ENCODE assay signal across 9 cellular contexts in genomic region chr12:52400906-52401305, GRCh38. TPM values are rescaled to one million over a fixed set of nuclear protein-coding genes. Genes with fewer than 3 reads are reported as not detected.
"Had no signal": no experiment of that assay in that cellular context is flagged by ENCODE, and none has a peak within 500 bp of the region (broad histone marks: within the 10 kb centered on the region; RNA-seq: fewer than 3 reads in every experiment).

No MANE protein-coding gene starts in this region.

- ATAC-seq: HepG2 had no signal

- FAIRE-seq: HepG2 had no signal

- H3K4me1 Mint-ChIP-seq: IgD-negative memory B cell had no signal

- H3K36me3 Mint-ChIP-seq: IgD-negative memory B cell had no signal

- H3K9ac ChIP-seq: GM23248 had no signal

- H3K4me3 ChIP-seq: GM23248 had no signal

- H3K27ac ChIP-seq: GM23248, HL-60 had no signal

- H2AFZ ChIP-seq: GM23248 had no signal

- H3K27ac Mint-ChIP-seq: IgD-negative memory B cell had no signal

- DNase-seq: GOT3, H7, HCEC 1CT had no signal

RNA-seq across cellular contexts. Expression of gene KRT82, which starts 5.2 kb away (rescaled TPM):
- total RNA-seq: GM23248, H4, H7, HepG2, HT1080 had no signal
- polyA plus RNA-seq: GM23248, HepG2, IgD-negative memory B cell had no signal

RNA-seq across cellular contexts. Expression of gene KRT84, which starts 15.5 kb away (rescaled TPM):
- total RNA-seq: GM23248, H4, H7, HepG2, HT1080 had no signal
- polyA plus RNA-seq: GM23248, HepG2, IgD-negative memory B cell had no signal

RNA-seq across cellular contexts. Expression of gene KRT75, which starts 33.3 kb away (rescaled TPM):
- total RNA-seq: GM23248, H7, HepG2, HT1080 had no signal
- polyA plus RNA-seq: GM23248, HepG2, IgD-negative memory B cell had no signal

RNA-seq across cellular contexts. Expression of gene KRT85, which starts 33.6 kb away (rescaled TPM):
- total RNA-seq: GM23248, H4, H7, HepG2, HT1080 had no signal
- polyA plus RNA-seq: GM23248, HepG2, IgD-negative memory B cell had no signal

RNA-seq across cellular contexts. Expression of gene KRT6B, which starts 51.0 kb away (rescaled TPM):
- total RNA-seq: GM23248, H4, H7, HepG2, HT1080 had no signal
- polyA plus RNA-seq: GM23248, HepG2, IgD-negative memory B cell had no signal
